ENCODE assay signal across 26 cellular contexts in genomic region chr1:11576109-11576875, GRCh38.
"Had no signal": no experiment of that assay in that cellular context is flagged by ENCODE, and none has a peak within 500 bp of the region (broad histone marks: within the 10 kb centered on the region; RNA-seq: fewer than 3 reads in every experiment).

No MANE protein-coding gene starts in this region.

- H3K27me3 ChIP-seq: brain microvascular endothelial cell, cardiac muscle cell had no signal

- H3K9me3 ChIP-seq: SJSA1 had no signal

- H3K4me3 Mint-ChIP-seq: activated CD4-positive, alpha-beta memory T cell treated with anti-CD3 and anti-CD28 coated beads for 36 hours; activated CD4-positive, alpha-beta T cell treated with anti-CD3 and anti-CD28 coated beads, Interleukin-2, amount 10 ng/mL, durations not matched to agents 7 days and 5 days; activated T-cell treated with anti-CD3 and anti-CD28 coated beads, Interleukin-2, amount 50 U/mL, for 4 hours; T-cell had no signal

- H3K36me3 ChIP-seq: brain microvascular endothelial cell, cardiac muscle cell, SJSA1 had no signal

- H3K9me3 Mint-ChIP-seq: activated CD4-positive, alpha-beta memory T cell treated with anti-CD3 and anti-CD28 coated beads for 36 hours; activated CD4-positive, alpha-beta T cell treated with anti-CD3 and anti-CD28 coated beads, Interleukin-2, amount 10 ng/mL, durations not matched to agents 7 days and 5 days; activated naive CD4-positive, alpha-beta T cell treated with anti-CD3 and anti-CD28 coated beads, Interleukin-2, amount 50 U/mL, for 72 hours; activated T-cell treated with anti-CD3 and anti-CD28 coated beads, Interleukin-2, amount 50 U/mL, for 4 hours; T-cell had no signal

- H3K4me3 ChIP-seq: cardiac muscle cell, SJSA1 had no signal

- H3K4me1 ChIP-seq: SJSA1 had no signal

- H3K4me1 Mint-ChIP-seq: activated CD4-positive, alpha-beta T cell treated with anti-CD3 and anti-CD28 coated beads, Interleukin-2, amount 10 ng/mL, durations not matched to agents 7 days and 5 days; T-cell had no signal

- H3K27me3 Mint-ChIP-seq: activated CD4-positive, alpha-beta T cell treated with anti-CD3 and anti-CD28 coated beads, Interleukin-2, amount 10 ng/mL, durations not matched to agents 7 days and 5 days had no signal

- DNase-seq: activated CD4-positive, alpha-beta memory T cell treated with anti-CD3 and anti-CD28 coated beads for 36 hours; activated CD4-positive, alpha-beta T cell treated with anti-CD3 and anti-CD28 coated beads, Interleukin-2, amount 10 ng/mL, durations not matched to agents 7 days and 5 days; activated CD4-positive, CD25-positive, alpha-beta regulatory T cell; activated CD8-positive, alpha-beta memory T cell treated with anti-CD3 and anti-CD28 coated beads for 24 hours; activated effector memory CD4-positive, alpha-beta T cell treated with anti-CD3 and anti-CD28 coated beads, Interleukin-2, amount 50 U/mL, for 16 hours; activated naive CD4-positive, alpha-beta T cell treated with Interleukin-2 at 50 U/mL for 16 hours; activated T-cell treated with anti-CD3 and anti-CD28 coated beads, Interleukin-2, amount 50 U/mL, for 4 hours; brain microvascular endothelial cell; Karpas-422; MM.1S; NCI-H1105; NCI-H1436; NCI-H187 treated with DMSO at 0.1 percent for 48 hours; NCI-H2081 treated with DMSO at 0.1 percent for 48 hours; NCI-H446; NK-92 treated with Interleukin-12 subunit alpha and Interleukin-12 subunit beta, amount 100 ng/mL, for 24 hours; OCI-M1; RPMI8226; T-cell; T-helper 2 cell; T1000 had no signal

- ATAC-seq: activated naive CD4-positive, alpha-beta T cell treated with anti-CD3 and anti-CD28 coated beads, Interleukin-2, amount 50 U/mL, for 72 hours; activated T-cell treated with anti-CD3 and anti-CD28 coated beads, Interleukin-2, amount 50 U/mL, for 4 hours; Panc1; Right ventricle myocardium inferior; T-cell had no signal

- H3K36me3 Mint-ChIP-seq: activated CD4-positive, alpha-beta memory T cell treated with anti-CD3 and anti-CD28 coated beads for 36 hours; activated naive CD4-positive, alpha-beta T cell treated with anti-CD3 and anti-CD28 coated beads, Interleukin-2, amount 50 U/mL, for 72 hours; T-cell had no signal

- H3K27ac ChIP-seq: brain microvascular endothelial cell, cardiac muscle cell, SJSA1 had no signal

- H3K27ac Mint-ChIP-seq: activated CD4-positive, alpha-beta memory T cell treated with anti-CD3 and anti-CD28 coated beads for 36 hours; activated CD4-positive, alpha-beta T cell treated with anti-CD3 and anti-CD28 coated beads, Interleukin-2, amount 10 ng/mL, durations not matched to agents 7 days and 5 days; activated naive CD4-positive, alpha-beta T cell treated with anti-CD3 and anti-CD28 coated beads, Interleukin-2, amount 50 U/mL, for 72 hours; T-cell had no signal
